ENCODE assay signal across 8 cellular contexts in genomic region chr19:48810151-48810550, GRCh38. TPM values are rescaled to one million over a fixed set of nuclear protein-coding genes. Genes with fewer than 3 reads are reported as not detected.
DNase-seq lines count a peak whose midpoint lies in the region; ATAC-seq and TF ChIP-seq lines count a peak whose summit lies in the region.

No MANE protein-coding gene starts in this region.

- TF ChIP-seq POLR2A in breast epithelium (IDR thresholded peaks at IDR 0.05) = no peak

- POLR2A ChIA-PET in AG04450 (lab: Yijun Ruan, JAX) = interaction anchor here (0.9 kb wide), 1 partner anchor 154 kb away, joined by 4 read pairs; no protein-coding TSS in a partner anchor

- H3K9me3 ChIP-seq in AG04450 (ENCODE audit: control insufficient read depth, insufficient read depth, low read length) = no peaks in the 10 kb centered on the region; the same call in 1 of the 2 replicates
- no peaks in the 10 kb centered on the region for H3K9me3 ChIP-seq in breast epithelium
- H3K9me3 ChIP-seq in mucosa of stomach (ENCODE audit: control insufficient read depth, low read length) = no peaks in the 10 kb centered on the region

- ATAC-seq in GM19035 (IDR thresholded peaks at IDR 0.05; ENCODE audit: unreplicated experiment) = no peak
- ATAC-seq in HG03571 (IDR thresholded peaks at IDR 0.05; ENCODE audit: unreplicated experiment) = no peak
- ATAC-seq in HG02938 (IDR thresholded peaks at IDR 0.05; ENCODE audit: unreplicated experiment) = no peak

- H3K27me3 ChIP-seq in AG04450 (ENCODE audit: control insufficient read depth, insufficient read depth, low read length) (no peaks in the 10 kb centered on the region), HL-60 (ENCODE audit: insufficient read depth, poor library complexity, severe bottlenecking) (no peaks in the 10 kb centered on the region), breast epithelium (no peaks in the 10 kb centered on the region), mucosa of stomach (ENCODE audit: control insufficient read depth, insufficient read depth, low read length) (no peaks in the 10 kb centered on the region)

- H3K36me3 ChIP-seq in breast epithelium = no peaks in the 10 kb centered on the region
- H3K36me3 ChIP-seq in mucosa of stomach (ENCODE audit: control insufficient read depth, insufficient read depth, low read length) = no peaks in the 10 kb centered on the region

- intact Hi-C loops in breast epithelium (cut with DNase I; ENCODE audit: low total_unique reads) = no loop called here

- peak overlapping the region; percentile 80 for H3K9ac ChIP-seq in mucosa of stomach (ENCODE audit: low read length)

- H3K4me3 ChIP-seq in AG04450 (ENCODE audit: low read depth, low read length) (peak overlapping the region; percentile 71), HL-60 (replicated peaks; ENCODE audit: insufficient read depth, low read length) (peak overlapping the region; percentile 86), breast epithelium (peak overlapping the region; percentile 60 to 89 (median 69)), mucosa of stomach (ENCODE audit: low read length) (peak overlapping the region; percentile 41)

- no peak for TF ChIP-seq CTCF in AG04450 (IDR thresholded peaks at IDR 0.05; ENCODE audit: low read depth, low read length)
- TF ChIP-seq CTCF in HL-60 (IDR thresholded peaks at IDR 0.05; ENCODE audit: insufficient read depth, low read length) = no peak
- TF ChIP-seq CTCF in breast epithelium (IDR thresholded peaks at IDR 0.05) = no peak

- H3K27ac ChIP-seq in AG04450 (ENCODE audit: low read depth, low read length) = no peak overlapping the region
- no peak overlapping the region for H3K27ac ChIP-seq in HL-60 (replicated peaks)
- H3K27ac ChIP-seq in breast epithelium = peak overlapping the region; percentile 82 to 84

- H3K4me1 ChIP-seq in breast epithelium (no peaks in the 10 kb centered on the region), mucosa of stomach (ENCODE audit: control insufficient read depth, insufficient read depth, low read length) (peaks cover 28% of the 10 kb centered on the region)

- CTCF ChIA-PET in AG04450 (lab: Charles Lee) = interaction anchor here (1.3 to 2.1 kb wide), 3 partner anchors 15 to 183 kb away, joined by 4 to 8 read pairs (median 5); partner anchors contain the start of genes GYS1 and RUVBL2

- no peak for DNase-seq in AG04450 (ENCODE audit: low read depth, low spot score)
- no peak for DNase-seq in HL-60 (ENCODE audit: low read depth in 1 of 2, low spot score in 1 of 2)
- DNase-seq in breast epithelium (ENCODE audit: low spot score in 2 of 2) = no peak
- no peak for DNase-seq in ecto neural progenitor cell (ENCODE audit: low spot score)

RNA-seq across cellular contexts. Expression of gene BCAT2, which starts 0.7 kb away (rescaled TPM):
- 23.3 and 31.8 TPM in 2 replicates for polyA plus RNA-seq in AG04450 (2011; rRNA removed)
- polyA minus RNA-seq in AG04450 (2011; rRNA and poly(A)+ RNA removed) = 22.8 and 30.7 TPM in 2 replicates
- 10 to 100 TPM; 26.9 to 49.0 (median 28.8) TPM for total RNA-seq in breast epithelium

RNA-seq across cellular contexts. Expression of gene HSD17B14, which starts 26.1 kb away (rescaled TPM):
- 2.3 and 3.6 TPM in 2 replicates for polyA plus RNA-seq in AG04450 (2011; rRNA removed)
- 1.1 and 1.7 TPM in 2 replicates for polyA minus RNA-seq in AG04450 (2011; rRNA and poly(A)+ RNA removed)
- total RNA-seq in breast epithelium = 10 to 100 TPM; 13.1 to 18.6 (median 14.6) TPM

RNA-seq across cellular contexts. Expression of gene FGF21, which starts 54.8 kb away (rescaled TPM):
- polyA plus RNA-seq in AG04450 (2011; rRNA removed) = not detected in 2 replicates
- not detected in 2 replicates for polyA minus RNA-seq in AG04450 (2011; rRNA and poly(A)+ RNA removed)
- not detected for total RNA-seq in breast epithelium

RNA-seq across cellular contexts. Expression of gene FUT1, which starts 57.7 kb away (rescaled TPM):
- polyA plus RNA-seq in AG04450 (2011; rRNA removed) = 0.02 and 0.07 TPM in 2 replicates
- 0.05 TPM in 1 of 2 replicates, not detected in the other for polyA minus RNA-seq in AG04450 (2011; rRNA and poly(A)+ RNA removed)
- total RNA-seq in breast epithelium = 1 to 10 TPM in 2 of 3 donors, under 1 TPM in 1; 0.48 to 6.2 (median 3.1) TPM

RNA-seq across cellular contexts. Expression of gene PLEKHA4, which starts 58.3 kb away (rescaled TPM):
- 7.1 and 11.9 TPM in 2 replicates for polyA plus RNA-seq in AG04450 (2011; rRNA removed)
- 7.3 and 10.1 TPM in 2 replicates for polyA minus RNA-seq in AG04450 (2011; rRNA and poly(A)+ RNA removed)
- total RNA-seq in breast epithelium = 10 to 100 TPM in 2 of 3 donors, 1 to 10 TPM in 1; 6.4 to 25.6 (median 22.4) TPM

Comparison
In these comparisons a context has a peak if more than half of its experiments do, and no peak if none do; other contexts are left out.
1. H3K27ac ChIP-seq: peak in breast epithelium (2 of 2); none in AG04450 (single experiment) and HL-60 (single experiment).
2. Peak in every context shown above with its lines, with median percentiles within 50 percentile points of each other: H3K4me3 ChIP-seq.